9 cellular contexts compared by ENCODE assay signal in genomic region chr1:113912594-113913311, GRCh38. TPM values are rescaled to one million over a fixed set of nuclear protein-coding genes. Genes with fewer than 3 reads are reported as not detected.
DNase-seq lines count a peak whose midpoint lies in the region; ATAC-seq and TF ChIP-seq lines count a peak whose summit lies in the region.
"Had no signal": no experiment of that assay in that cellular context is flagged by ENCODE, and none has a peak within 500 bp of the region (broad histone marks: within the 10 kb centered on the region; RNA-seq: fewer than 3 reads in every experiment).

No MANE protein-coding gene starts in this region.

- no peaks in the 10 kb centered on the region for H3K27me3 ChIP-seq in body of pancreas

- peak; percentile 79 for ATAC-seq in body of pancreas
- peak; percentile 32 for ATAC-seq in left colon
- no peak for ATAC-seq in HG02588 (IDR thresholded peaks at IDR 0.05; ENCODE audit: unreplicated experiment)
- ATAC-seq in HG02623 (IDR thresholded peaks at IDR 0.05; ENCODE audit: unreplicated experiment) = no peak

- no peak for TF ChIP-seq CTCF in body of pancreas (IDR thresholded peaks at IDR 0.05)

- no peak for TF ChIP-seq POLR2A in body of pancreas (IDR thresholded peaks at IDR 0.05)

- peaks cover 0 to 6% of the 10 kb centered on the region in 2 donors for H3K36me3 ChIP-seq in body of pancreas (replicated peaks in 1 of 2; ENCODE audit: insufficient read depth in 1 of 2, low read depth in 2 of 2)

- H3K9me3 ChIP-seq in body of pancreas = no peaks in the 10 kb centered on the region

- DNase-seq in NCI-H1694 (lab: John Stamatoyannopoulos, UW) = peak; percentile 88
- DNase-seq in body of pancreas = peak; percentile 37 to 66 (median 54)
- DNase-seq in left colon = no peak
- no peak for DNase-seq in NOMO-1 treated with DMSO at 0.1 percent for 48 hours (lab: John Stamatoyannopoulos, UW; ENCODE audit: unreplicated experiment)
- DNase-seq: activated CD4-positive, alpha-beta T cell treated with anti-CD3 and anti-CD28 coated beads, Interleukin-2, amount 50 U/mL, for 48 hours; NCI-H1930 had no signal

- intact Hi-C loops in body of pancreas (cut with DNase I) (no loop called here), left colon (cut with DNase I, micrococcal nuclease) (no loop called here)

- 55 to 61% methylated on average over 6 of the region's 6 CpGs for WGBS in body of pancreas, 2 donors

- peaks cover 7% of the 10 kb centered on the region for H3K4me1 ChIP-seq in body of pancreas

- H3K27ac ChIP-seq in body of pancreas = peak overlapping the region in 2 of 4 donors; percentile 15 to 45
- H3K27ac ChIP-seq in temporal lobe (ENCODE audit: low read depth, low read length) = peak overlapping the region; percentile 51

- H3K4me3 ChIP-seq in body of pancreas = no peak overlapping the region

RNA-seq across cellular contexts. Expression of gene DCLRE1B, which starts 7.6 kb away (rescaled TPM):
- 1 to 10 TPM; 1.3 to 2.1 TPM for total RNA-seq in body of pancreas
- 1 to 10 TPM; 3.0 to 4.2 TPM for total RNA-seq in left colon
- 7.1 TPM for total RNA-seq in temporal lobe

RNA-seq across cellular contexts. Expression of gene AP4B1, which starts 8.2 kb away (rescaled TPM):
- total RNA-seq in body of pancreas (10 to 100 TPM; 21.3 to 33.0 TPM), left colon (10 to 100 TPM; 19.0 to 22.6 TPM), temporal lobe (26.3 TPM)

RNA-seq across cellular contexts. Expression of gene HIPK1, which starts 16.4 kb away (rescaled TPM):
- total RNA-seq in body of pancreas = 10 to 100 TPM; 22.7 to 30.1 TPM
- total RNA-seq in left colon = 10 to 100 TPM; 67.4 to 68.2 TPM
- 34.4 TPM for total RNA-seq in temporal lobe

RNA-seq across cellular contexts. Expression of gene BCL2L15, which starts 25.4 kb away (rescaled TPM):
- 10 to 100 TPM; 13.5 to 28.0 TPM for total RNA-seq in body of pancreas
- 100 to 1,000 TPM; 157 to 187 TPM for total RNA-seq in left colon
- 0.74 TPM for total RNA-seq in temporal lobe

RNA-seq across cellular contexts. Expression of gene PTPN22, which starts 41.2 kb away (rescaled TPM):
- 1 to 10 TPM; 2.9 to 4.6 TPM for total RNA-seq in body of pancreas
- total RNA-seq in left colon = 1 to 10 TPM; 5.6 to 5.7 TPM
- 0.25 TPM for total RNA-seq in temporal lobe

Comparison
In these comparisons a context has a peak if more than half of its experiments do, and no peak if none do; other contexts are left out.
1. DNase-seq: peak in NCI-H1694 (single experiment) and body of pancreas (4 of 4); none in left colon (0 of 2) and NOMO-1 treated with DMSO at 0.1 percent for 48 hours (single experiment).
2. ATAC-seq: peak in body of pancreas (single experiment) and left colon (single experiment); none in HG02588 (single experiment) and HG02623 (single experiment).